Comparison of ENCODE assay signal across 8 cellular contexts in the genomic region with DNA sequence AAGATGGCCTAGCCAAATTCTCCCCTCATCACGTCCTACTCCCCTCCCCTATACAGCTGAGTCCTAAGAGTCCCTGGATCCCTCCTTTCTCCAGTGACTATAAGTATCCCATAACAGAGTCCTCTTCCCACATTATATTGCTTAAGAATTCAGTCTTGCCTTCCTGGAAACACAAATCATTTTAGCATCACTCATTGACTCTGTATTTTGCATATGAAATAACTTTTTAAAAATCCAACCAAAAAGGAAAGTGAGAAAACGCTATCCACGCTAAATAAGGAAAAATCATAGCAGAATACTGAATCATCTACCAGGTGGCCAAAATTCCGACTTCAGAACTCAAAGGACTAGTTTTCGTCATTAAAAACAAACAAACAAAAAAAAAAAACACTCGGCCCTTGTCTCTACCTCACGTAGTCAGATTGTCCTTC.
DNase-seq lines count a peak whose midpoint lies in the region; ATAC-seq and TF ChIP-seq lines count a peak whose summit lies in the region.

No MANE protein-coding gene starts in this region.

- peak overlapping the region; percentile 67 for H3K27ac ChIP-seq in BLaER1
- H3K27ac ChIP-seq in Karpas-422 (ENCODE audit: low read length) = peak overlapping the region; percentile 97

- no peak for TF ChIP-seq CTCF in osteocyte (IDR thresholded peaks at IDR 0.05)

- no peaks in the 10 kb centered on the region for H3K9me3 ChIP-seq in BLaER1
- H3K9me3 ChIP-seq in Karpas-422 (ENCODE audit: low read length) = no peaks in the 10 kb centered on the region

- H3K27me3 Mint-ChIP-seq in dendritic cell treated with granulocyte-macrophage colony-stimulating factor and Interleukin-4, amounts not matched to agents 40 ng/mL and 50 ng/mL, for 4 days = peaks cover 32% of the 10 kb centered on the region
- H3K27me3 Mint-ChIP-seq in osteocyte (ENCODE audit: unreplicated experiment) = no peaks in the 10 kb centered on the region

- no peaks in the 10 kb centered on the region for H3K9me3 Mint-ChIP-seq in dendritic cell treated with granulocyte-macrophage colony-stimulating factor and Interleukin-4, amounts not matched to agents 40 ng/mL and 50 ng/mL, for 4 days
- no peaks in the 10 kb centered on the region for H3K9me3 Mint-ChIP-seq in osteocyte (ENCODE audit: unreplicated experiment)

- intact Hi-C loops in dendritic cell treated with granulocyte-macrophage colony-stimulating factor and Interleukin-4, amounts not matched to agents 40 ng/mL and 50 ng/mL, for 4 days (cut with micrococcal nuclease) = loop anchor here (2.0 to 5.0 kb wide), 2 partner anchors 42 to 80 kb away; no protein-coding TSS in a partner anchor

- no peak overlapping the region for H2AFZ ChIP-seq in Karpas-422 (ENCODE audit: low read length)

- peaks cover 41% of the 10 kb centered on the region for H3K4me1 Mint-ChIP-seq in dendritic cell treated with granulocyte-macrophage colony-stimulating factor and Interleukin-4, amounts not matched to agents 40 ng/mL and 50 ng/mL, for 4 days (ENCODE audit: low read depth)
- H3K4me1 Mint-ChIP-seq in osteocyte (ENCODE audit: unreplicated experiment) = peaks cover 52% of the 10 kb centered on the region

- H3K79me2 ChIP-seq in Karpas-422 (ENCODE audit: low read length) = peaks cover 15% of the 10 kb centered on the region

- H3K4me1 ChIP-seq in BLaER1 (peaks cover 82% of the 10 kb centered on the region), Karpas-422 (ENCODE audit: low read length) (peaks cover 96% of the 10 kb centered on the region)

- H3K27ac Mint-ChIP-seq in dendritic cell treated with granulocyte-macrophage colony-stimulating factor and Interleukin-4, amounts not matched to agents 40 ng/mL and 50 ng/mL, for 4 days = peak overlapping the region; percentile 79
- peak overlapping the region; percentile 96 for H3K27ac Mint-ChIP-seq in osteocyte (ENCODE audit: unreplicated experiment)

- peak overlapping the region; percentile 69 for H3K4me2 ChIP-seq in BLaER1
- H3K4me2 ChIP-seq in Karpas-422 (ENCODE audit: low read depth, low read length, poor library complexity, severe bottlenecking) = peak overlapping the region; percentile 60

- no peak for DNase-seq in Karpas-422
- DNase-seq in osteocyte (ENCODE audit: extremely low spot score, unreplicated experiment) = no peak
- DNase-seq in activated effector memory CD4-positive, alpha-beta T cell treated with anti-CD3 and anti-CD28 coated beads, Interleukin-2, amount 50 U/mL, for 16 hours = no peak
- DNase-seq in NCI-H2081 (lab: John Stamatoyannopoulos, UW) = no peak
- DNase-seq in medulla oblongata (ENCODE audit: extremely low spot score) = no peak

- H3K4me3 ChIP-seq in BLaER1 (no peak overlapping the region), Karpas-422 (ENCODE audit: low read length) (peak overlapping the region; percentile 23)

- no peaks in the 10 kb centered on the region for H3K9me2 ChIP-seq in Karpas-422 (replicated peaks; ENCODE audit: insufficient read depth, low read length)

- no peak overlapping the region for H3K4me3 Mint-ChIP-seq in dendritic cell treated with granulocyte-macrophage colony-stimulating factor and Interleukin-4, amounts not matched to agents 40 ng/mL and 50 ng/mL, for 4 days
- H3K4me3 Mint-ChIP-seq in osteocyte (ENCODE audit: unreplicated experiment) = peak overlapping the region; percentile 45

- H3K27me3 ChIP-seq in BLaER1 (no peaks in the 10 kb centered on the region), Karpas-422 (ENCODE audit: low read length) (no peaks in the 10 kb centered on the region)

- peaks cover 52% of the 10 kb centered on the region for H3K36me3 ChIP-seq in BLaER1
- peaks cover 58% of the 10 kb centered on the region for H3K36me3 ChIP-seq in Karpas-422 (ENCODE audit: insufficient read depth, low read length)

- H3K9ac ChIP-seq in BLaER1 = peak overlapping the region; percentile 59; the same call in 1 of the 2 replicates
- peak overlapping the region; percentile 50 for H3K9ac ChIP-seq in Karpas-422 (ENCODE audit: low read length)

- H3K36me3 Mint-ChIP-seq in dendritic cell treated with granulocyte-macrophage colony-stimulating factor and Interleukin-4, amounts not matched to agents 40 ng/mL and 50 ng/mL, for 4 days (ENCODE audit: low read depth) = no peaks in the 10 kb centered on the region
- peaks cover 2% of the 10 kb centered on the region for H3K36me3 Mint-ChIP-seq in osteocyte (ENCODE audit: unreplicated experiment)

- H4K20me1 ChIP-seq in BLaER1 = peaks cover 40% of the 10 kb centered on the region
- no peaks in the 10 kb centered on the region for H4K20me1 ChIP-seq in Karpas-422 (ENCODE audit: insufficient read depth, low read depth, low read length)

- ATAC-seq in HG03095 (IDR thresholded peaks at IDR 0.05; ENCODE audit: unreplicated experiment) = no peak
